In genomic region chr16:79769320-79770243, GRCh38 we compare ENCODE assay signal across 8 cellular contexts.
DNase-seq lines count a peak whose midpoint lies in the region; ATAC-seq and TF ChIP-seq lines count a peak whose summit lies in the region.

No MANE protein-coding gene starts in this region.

- H3K4me3 ChIP-seq in left lung (peak overlapping the region; percentile 38 to 48), suprapubic skin (peak overlapping the region; percentile 56)

- H3K9me3 ChIP-seq in left lung (no peaks in the 10 kb centered on the region), suprapubic skin (no peaks in the 10 kb centered on the region)

- no peak for TF ChIP-seq EP300 in suprapubic skin (IDR thresholded peaks at IDR 0.05)

- POLR2A ChIA-PET in activated CD4-positive, alpha-beta T cell treated with anti-CD3 and anti-CD28 coated beads, Interleukin-2, amount 10 ng/mL, durations not matched to agents 7 days and 5 days (lab: Charles Lee): interaction anchor here (1.0 kb wide), 1 partner anchor 169 kb away, joined by 3 read pairs; the partner anchor contains the start of gene MAF

- no peak for TF ChIP-seq POLR2A in suprapubic skin (IDR thresholded peaks at IDR 0.05)

- DNase-seq in activated CD4-positive, alpha-beta T cell treated with anti-CD3 and anti-CD28 coated beads, Interleukin-2, amount 10 ng/mL, durations not matched to agents 7 days and 5 days: no peak
- DNase-seq in activated CD4-positive, alpha-beta T cell treated with anti-CD3 and anti-CD28 coated beads, Interleukin-2, amount 50 U/mL, for 4 hours: no peak
- no peak for DNase-seq in left lung
- no peak for DNase-seq in suprapubic skin (ENCODE audit: low spot score in 2 of 2)
- DNase-seq in T1000 (lab: John Stamatoyannopoulos, UW): no peak
- no peak for DNase-seq in left colon

- H3K36me3 ChIP-seq in left lung (no peaks in the 10 kb centered on the region), suprapubic skin (no peaks in the 10 kb centered on the region)

- H3K9me3 Mint-ChIP-seq in activated CD4-positive, alpha-beta T cell treated with anti-CD3 and anti-CD28 coated beads, Interleukin-2, amount 10 ng/mL, durations not matched to agents 7 days and 5 days: peaks cover 2% of the 10 kb centered on the region

- intact Hi-C loops in left lung (cut with DNase I): no loop called here
- intact Hi-C loops in left colon (cut with DNase I, micrococcal nuclease): no loop called here

- H3K27ac Mint-ChIP-seq in activated CD4-positive, alpha-beta T cell treated with anti-CD3 and anti-CD28 coated beads, Interleukin-2, amount 10 ng/mL, durations not matched to agents 7 days and 5 days: peak overlapping the region; percentile 89

- ATAC-seq in left lung: no peak
- no peak for ATAC-seq in GM18520 (IDR thresholded peaks at IDR 0.05; ENCODE audit: unreplicated experiment)
- no peak for ATAC-seq in left colon

- H3K4me1 ChIP-seq in left lung (peaks cover 10 to 24% of the 10 kb centered on the region in 2 donors), suprapubic skin (peaks cover 39% of the 10 kb centered on the region)

- peaks cover 33% of the 10 kb centered on the region for H3K4me1 Mint-ChIP-seq in activated CD4-positive, alpha-beta T cell treated with anti-CD3 and anti-CD28 coated beads, Interleukin-2, amount 10 ng/mL, durations not matched to agents 7 days and 5 days

- CTCF ChIA-PET in activated CD4-positive, alpha-beta T cell treated with anti-CD3 and anti-CD28 coated beads, Interleukin-2, amount 10 ng/mL, durations not matched to agents 7 days and 5 days (lab: Charles Lee): interaction anchor here (1.5 kb wide), 1 partner anchor 9 kb away, joined by 4 read pairs; no protein-coding TSS in a partner anchor

- H3K27me3 ChIP-seq in left lung (no peaks in the 10 kb centered on the region), suprapubic skin (no peaks in the 10 kb centered on the region)

- 25% methylated on average over 9 of the region's 10 CpGs for WGBS in suprapubic skin

- peak overlapping the region; percentile 64 for H3K27ac ChIP-seq in angular gyrus (ENCODE audit: low read depth, low read length)
- peak overlapping the region; percentile 69 to 75 for H3K27ac ChIP-seq in left lung
- H3K27ac ChIP-seq in suprapubic skin: peak overlapping the region; percentile 88

- TF ChIP-seq CTCF in left lung (IDR thresholded peaks at IDR 0.05) (no peak), suprapubic skin (IDR thresholded peaks at IDR 0.05) (no peak)

- H3K27me3 Mint-ChIP-seq in activated CD4-positive, alpha-beta T cell treated with anti-CD3 and anti-CD28 coated beads, Interleukin-2, amount 10 ng/mL, durations not matched to agents 7 days and 5 days: peaks cover 4% of the 10 kb centered on the region

- peak overlapping the region; percentile 86 for H3K4me3 Mint-ChIP-seq in activated CD4-positive, alpha-beta T cell treated with anti-CD3 and anti-CD28 coated beads, Interleukin-2, amount 10 ng/mL, durations not matched to agents 7 days and 5 days

- no peaks in the 10 kb centered on the region for H3K36me3 Mint-ChIP-seq in activated CD4-positive, alpha-beta T cell treated with anti-CD3 and anti-CD28 coated beads, Interleukin-2, amount 10 ng/mL, durations not matched to agents 7 days and 5 days (ENCODE audit: low read depth)
